Comparison of ENCODE assay signal across 18 cellular contexts in genomic region chr22:29312218-29313125, GRCh38. TPM values are rescaled to one million over a fixed set of nuclear protein-coding genes. Genes with fewer than 3 reads are reported as not detected.
DNase-seq lines count a peak whose midpoint lies in the region; ATAC-seq and TF ChIP-seq lines count a peak whose summit lies in the region.
"Had no signal": no experiment of that assay in that cellular context is flagged by ENCODE, and none has a peak within 500 bp of the region (broad histone marks: within the 10 kb centered on the region; RNA-seq: fewer than 3 reads in every experiment).

No MANE protein-coding gene starts in this region.

- peak overlapping the region; percentile 92 for H3K18ac ChIP-seq in neuronal stem cell (ENCODE audit: low read length)

- H3K27me3 Mint-ChIP-seq in CD14-positive monocyte (ENCODE audit: low read depth in 3 of 3), result peaks cover 45 to 72% (median 61%) of the 10 kb centered on the region in 3 donors

- H2AK5ac ChIP-seq in neuronal stem cell (ENCODE audit: low read depth, low read length), result peak overlapping the region; percentile 89

- H3K4me3 ChIP-seq in dorsolateral prefrontal cortex, result peak overlapping the region in 25 of 59 donors; percentile 21 to 91 (median 59)
- no peak overlapping the region for H3K4me3 ChIP-seq in neuronal stem cell (ENCODE audit: low read length in 2 of 2)
- H3K4me3 ChIP-seq: adrenal gland, HAP-1 had no signal

- H2BK15ac ChIP-seq in neuronal stem cell (ENCODE audit: low read length), result peak overlapping the region; percentile 54

- TF ChIP-seq CTCF in CD14-positive monocyte (IDR thresholded peaks at IDR 0.05), result no peak
- TF ChIP-seq CTCF in GM20000 (IDR thresholded peaks at IDR 0.05; ENCODE audit: extremely low read depth, missing control alignments), result no peak
- no peak for TF ChIP-seq CTCF in dorsolateral prefrontal cortex (IDR thresholded peaks at IDR 0.05 in 54 of 56, conservative IDR thresholded peaks at IDR 0.05 in 2 of 56; ENCODE audit: low read depth in 1 of 56, partially characterized antibody in 56 of 56)

- intact Hi-C loops in CD14-positive monocyte (cut with micrococcal nuclease), result loop anchor here in 1 of 2 donors (5.0 kb wide), 1 partner anchor 75 kb away; the partner anchor contains the start of gene AP1B1
- intact Hi-C loops in dorsolateral prefrontal cortex (cut with DNase I), result loop anchor here in 1 of 2 donors (5.0 kb wide), 1 partner anchor 35 kb away; no protein-coding TSS in a partner anchor

- peaks cover 19 to 20% of the 10 kb centered on the region in 2 donors for H3K36me3 Mint-ChIP-seq in CD14-positive monocyte

- H3K27ac Mint-ChIP-seq in CD14-positive monocyte, result peak overlapping the region in 6 of 7 donors; percentile 68 to 90 (median 82)
- H3K27ac Mint-ChIP-seq: activated T-cell treated with anti-CD3 and anti-CD28 coated beads, Interleukin-2, amount 50 U/mL, for 24 hours; naive thymus-derived CD4-positive, alpha-beta T cell had no signal

- DNase-seq in CD14-positive monocyte (ENCODE audit: low spot score) (no peak), GM20000 (ENCODE audit: low spot score) (peak; percentile 45), dorsolateral prefrontal cortex (peak in 4 of 10 donors; percentile 28 to 43 (median 36)), neuronal stem cell (ENCODE audit: low spot score) (no peak), NCI-H187 (lab: John Stamatoyannopoulos, UW) (no peak), NCI-H2227 treated with DMSO at 0.1 percent for 48 hours (lab: John Stamatoyannopoulos, UW) (no peak)
- DNase-seq: activated CD4-positive, alpha-beta T cell treated with anti-CD3 and anti-CD28 coated beads for 4 hours; BE2C; DND-41; esophagus squamous epithelium; naive thymus-derived CD4-positive, alpha-beta T cell; NCI-H1048; RPMI8226 had no signal

- peak overlapping the region; percentile 40 for H2BK120ac ChIP-seq in neuronal stem cell (ENCODE audit: low read depth, low read length)

- H3K23ac ChIP-seq in neuronal stem cell (ENCODE audit: low read depth, low read length, poor library complexity), result peak overlapping the region; percentile 61

- H3K4ac ChIP-seq in neuronal stem cell (ENCODE audit: low read length), result no peak overlapping the region

- H3K79me1 ChIP-seq in neuronal stem cell (ENCODE audit: low read depth, low read length), result peaks cover 4% of the 10 kb centered on the region

- H3K4me1 ChIP-seq in neuronal stem cell (ENCODE audit: control insufficient read depth in 2 of 2, insufficient read depth in 1 of 2, low read depth in 1 of 2, low read length in 2 of 2), result peaks cover 20 to 28% of the 10 kb centered on the region in 2 donors

- H4K91ac ChIP-seq in neuronal stem cell (ENCODE audit: low read depth, low read length, poor library complexity), result peak overlapping the region; percentile 81

- H3K4me1 Mint-ChIP-seq in CD14-positive monocyte, result peaks cover 56% of the 10 kb centered on the region

- peak overlapping the region; percentile 50 for H3K9ac ChIP-seq in neuronal stem cell (ENCODE audit: low read depth, low read length, poor library complexity)

- H2BK12ac ChIP-seq in neuronal stem cell (ENCODE audit: low read length), result peak overlapping the region; percentile 76

- H2BK5ac ChIP-seq in neuronal stem cell (ENCODE audit: low read length), result peak overlapping the region; percentile 47

- no peaks in the 10 kb centered on the region for H3K36me3 ChIP-seq in neuronal stem cell (replicated peaks in 1 of 2; ENCODE audit: control insufficient read depth in 2 of 2, insufficient read depth in 2 of 2, low read length in 2 of 2)
- H3K36me3 ChIP-seq: adrenal gland, BE2C, HAP-1 had no signal

- no peak overlapping the region for H3K14ac ChIP-seq in neuronal stem cell (ENCODE audit: low read length)

- H3K27ac ChIP-seq in dorsolateral prefrontal cortex (peak overlapping the region in 43 of 59 donors; percentile 3 to 96 (median 76)), neuronal stem cell (replicated peaks; ENCODE audit: low read length) (no peak overlapping the region)

- ATAC-seq in HG02840 (IDR thresholded peaks at IDR 0.05; ENCODE audit: low FRiP score, unreplicated experiment) (no peak), GM19328 (IDR thresholded peaks at IDR 0.05; ENCODE audit: unreplicated experiment) (no peak)
- ATAC-seq: naive thymus-derived CD4-positive, alpha-beta T cell had no signal

- H3K9me3 ChIP-seq in neuronal stem cell (replicated peaks in 1 of 2; ENCODE audit: control insufficient read depth in 2 of 2, insufficient read depth in 1 of 2, low read depth in 1 of 2, low read length in 2 of 2), result peaks cover 0 to 9% of the 10 kb centered on the region in 2 donors
- H3K9me3 ChIP-seq: adrenal gland, BE2C, esophagus squamous epithelium, HAP-1 had no signal

- no peak overlapping the region for H2AFZ ChIP-seq in neuronal stem cell (ENCODE audit: low read length)

- H4K8ac ChIP-seq in neuronal stem cell (ENCODE audit: low read depth, low read length), result no peak overlapping the region

- peak overlapping the region in 1 of 2 donors; percentile 84 for H3K4me3 Mint-ChIP-seq in CD14-positive monocyte
- H3K4me3 Mint-ChIP-seq: activated T-cell treated with anti-CD3 and anti-CD28 coated beads, Interleukin-2, amount 50 U/mL, for 24 hours had no signal

- no peak overlapping the region for H3K4me2 ChIP-seq in neuronal stem cell (ENCODE audit: insufficient read depth, low read length, poor library complexity, severe bottlenecking)

- peaks cover 4 to 35% (median 24%) of the 10 kb centered on the region in 7 donors for H3K9me3 Mint-ChIP-seq in CD14-positive monocyte
- H3K9me3 Mint-ChIP-seq: activated T-cell treated with anti-CD3 and anti-CD28 coated beads, Interleukin-2, amount 50 U/mL, for 24 hours had no signal

- WGBS in neuronal stem cell (ENCODE audit: extremely low coverage in 2 of 2, insufficient read length in 2 of 2, insufficient replicate concordance in 1 of 2), 2 donors, result no CpG with 5 or more reads among the region's 25 CpGs

- H3K27me3 ChIP-seq in dorsolateral prefrontal cortex (peaks cover 0 to 28% (median 6%) of the 10 kb centered on the region in 45 donors), neuronal stem cell (ENCODE audit: control insufficient read depth in 3 of 3, insufficient read depth in 3 of 3, low read depth in 1 of 3, low read length in 3 of 3) (peaks cover 32 to 42% (median 41%) of the 10 kb centered on the region in 3 experiments)

RNA-seq across cellular contexts. Expression of gene RASL10A, which starts 3.0 kb away (rescaled TPM):
- under 1 TPM; 0.35 to 0.50 TPM for polyA plus RNA-seq in CD14-positive monocyte
- 10 to 100 TPM in 119 of 120 experiments, 1 to 10 TPM in 1; 8.9 to 47.8 (median 25.3) TPM for total RNA-seq in dorsolateral prefrontal cortex
- 0.56 TPM for polyA plus RNA-seq in neuronal stem cell (2013, experiment 1 of 2)
- 0.53 TPM for polyA plus RNA-seq in neuronal stem cell (2013, experiment 2 of 2)
- polyA plus RNA-seq: naive thymus-derived CD4-positive, alpha-beta T cell had no signal

RNA-seq across cellular contexts. Expression of gene GAS2L1, which starts 6.0 kb away (rescaled TPM):
- 10 to 100 TPM; 14.9 to 15.7 TPM for polyA plus RNA-seq in CD14-positive monocyte
- 100 to 1,000 TPM in 1 of 120 experiments, 10 to 100 TPM in 119; 33.5 to 139 (median 57.6) TPM for total RNA-seq in dorsolateral prefrontal cortex
- 7.7 TPM for polyA plus RNA-seq in neuronal stem cell (2013, experiment 1 of 2)
- polyA plus RNA-seq in neuronal stem cell (2013, experiment 2 of 2), result 7.4 TPM

RNA-seq across cellular contexts. Expression of gene EWSR1, which starts 44.4 kb away (rescaled TPM):
- polyA plus RNA-seq in CD14-positive monocyte, result 100 to 1,000 TPM in 1 of 2 donors, 10 to 100 TPM in 1; 81.2 to 136 TPM
- total RNA-seq in dorsolateral prefrontal cortex, result 100 to 1,000 TPM; 167 to 257 (median 211) TPM
- polyA plus RNA-seq in neuronal stem cell (2013, experiment 1 of 2), result 271 TPM
- 267 TPM for polyA plus RNA-seq in neuronal stem cell (2013, experiment 2 of 2)

RNA-seq across cellular contexts. Expression of gene RHBDD3, which starts 44.7 kb away (rescaled TPM):
- polyA plus RNA-seq in CD14-positive monocyte, result 1 to 10 TPM; 4.0 to 4.8 TPM
- total RNA-seq in dorsolateral prefrontal cortex, result 10 to 100 TPM; 20.6 to 54.7 (median 29.2) TPM
- polyA plus RNA-seq in neuronal stem cell (2013, experiment 1 of 2), result 25.1 TPM
- 24.1 TPM for polyA plus RNA-seq in neuronal stem cell (2013, experiment 2 of 2)
